1 cellular context compared by ENCODE assay signal in genomic region chr22:37634505-37635002, GRCh38.
TF ChIP-seq lines count a peak whose summit lies in the region.

No MANE protein-coding gene starts in this region.

TF ChIP-seq in HepG2, 621 proteins besides CTCF, POLR2A, EP300 and RAD21 (continued from another document and continues in another):
- peak; percentile 66; the same call in 1 of the 2 replicates for TF ChIP-seq HNF1B (CRISPR knock-in tag; IDR thresholded peaks at IDR 0.05)
- TF ChIP-seq NFYB (CRISPR knock-in tag; IDR thresholded peaks at IDR 0.05), result no peak
- TF ChIP-seq, protein P1, sequence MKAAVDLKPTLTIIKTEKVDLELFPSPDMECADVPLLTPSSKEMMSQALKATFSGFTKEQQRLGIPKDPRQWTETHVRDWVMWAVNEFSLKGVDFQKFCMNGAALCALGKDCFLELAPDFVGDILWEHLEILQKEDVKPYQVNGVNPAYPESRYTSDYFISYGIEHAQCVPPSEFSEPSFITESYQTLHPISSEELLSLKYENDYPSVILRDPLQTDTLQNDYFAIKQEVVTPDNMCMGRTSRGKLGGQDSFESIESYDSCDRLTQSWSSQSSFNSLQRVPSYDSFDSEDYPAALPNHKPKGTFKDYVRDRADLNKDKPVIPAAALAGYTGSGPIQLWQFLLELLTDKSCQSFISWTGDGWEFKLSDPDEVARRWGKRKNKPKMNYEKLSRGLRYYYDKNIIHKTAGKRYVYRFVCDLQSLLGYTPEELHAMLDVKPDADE (CRISPR knock-in tag; IDR thresholded peaks at IDR 0.05), result no peak
- TF ChIP-seq, protein P2, sequence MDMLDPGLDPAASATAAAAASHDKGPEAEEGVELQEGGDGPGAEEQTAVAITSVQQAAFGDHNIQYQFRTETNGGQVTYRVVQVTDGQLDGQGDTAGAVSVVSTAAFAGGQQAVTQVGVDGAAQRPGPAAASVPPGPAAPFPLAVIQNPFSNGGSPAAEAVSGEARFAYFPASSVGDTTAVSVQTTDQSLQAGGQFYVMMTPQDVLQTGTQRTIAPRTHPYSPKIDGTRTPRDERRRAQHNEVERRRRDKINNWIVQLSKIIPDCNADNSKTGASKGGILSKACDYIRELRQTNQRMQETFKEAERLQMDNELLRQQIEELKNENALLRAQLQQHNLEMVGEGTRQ (IDR thresholded peaks at IDR 0.05; ENCODE audit: low read depth, low read length), result no peak
- TF ChIP-seq, protein P2 (CRISPR knock-in tag; IDR thresholded peaks at IDR 0.05; ENCODE audit: borderline replicate concordance), result no peak
- no peak for TF ChIP-seq HOMEZ (CRISPR knock-in tag; IDR thresholded peaks at IDR 0.05; ENCODE audit: low read depth)
- no peak for TF ChIP-seq SETDB1 (CRISPR knock-in tag; IDR thresholded peaks at IDR 0.05; ENCODE audit: borderline replicate concordance)
- TF ChIP-seq ZNF318 (CRISPR knock-in tag; IDR thresholded peaks at IDR 0.05), result no peak
- peak; percentile 23; the same call in 1 of the 2 replicates for TF ChIP-seq HOXA3 (CRISPR knock-in tag; IDR thresholded peaks at IDR 0.05)
- no peak for TF ChIP-seq ZNF609 (CRISPR knock-in tag; IDR thresholded peaks at IDR 0.05; ENCODE audit: borderline replicate concordance)
- no peak for TF ChIP-seq ZNF619 (CRISPR knock-in tag; IDR thresholded peaks at IDR 0.05)
- TF ChIP-seq MED1 (CRISPR knock-in tag; IDR thresholded peaks at IDR 0.05), result no peak
- TF ChIP-seq, protein P3, sequence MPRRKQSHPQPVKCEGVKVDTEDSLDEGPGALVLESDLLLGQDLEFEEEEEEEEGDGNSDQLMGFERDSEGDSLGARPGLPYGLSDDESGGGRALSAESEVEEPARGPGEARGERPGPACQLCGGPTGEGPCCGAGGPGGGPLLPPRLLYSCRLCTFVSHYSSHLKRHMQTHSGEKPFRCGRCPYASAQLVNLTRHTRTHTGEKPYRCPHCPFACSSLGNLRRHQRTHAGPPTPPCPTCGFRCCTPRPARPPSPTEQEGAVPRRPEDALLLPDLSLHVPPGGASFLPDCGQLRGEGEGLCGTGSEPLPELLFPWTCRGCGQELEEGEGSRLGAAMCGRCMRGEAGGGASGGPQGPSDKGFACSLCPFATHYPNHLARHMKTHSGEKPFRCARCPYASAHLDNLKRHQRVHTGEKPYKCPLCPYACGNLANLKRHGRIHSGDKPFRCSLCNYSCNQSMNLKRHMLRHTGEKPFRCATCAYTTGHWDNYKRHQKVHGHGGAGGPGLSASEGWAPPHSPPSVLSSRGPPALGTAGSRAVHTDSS (CRISPR knock-in tag; conservative IDR thresholded peaks at IDR 0.05), result no peak
- TF ChIP-seq CREB1 (IDR thresholded peaks at IDR 0.05), result no peak
- TF ChIP-seq CREB1 (CRISPR knock-in tag; IDR thresholded peaks at IDR 0.05), result no peak
- no peak for TF ChIP-seq KLF16 (CRISPR knock-in tag; IDR thresholded peaks at IDR 0.05)
- TF ChIP-seq NFKBIZ (CRISPR knock-in tag; IDR thresholded peaks at IDR 0.05), result no peak
- TF ChIP-seq SNAPC2 (CRISPR knock-in tag; IDR thresholded peaks at IDR 0.05), result no peak
- no peak for TF ChIP-seq ZBTB8A (CRISPR knock-in tag; IDR thresholded peaks at IDR 0.05; ENCODE audit: borderline replicate concordance, low read depth)
- TF ChIP-seq ZMYM2 (CRISPR knock-in tag; IDR thresholded peaks at IDR 0.05), result no peak
- peak; percentile 8 for TF ChIP-seq RBM22 (optimal IDR thresholded peaks at IDR 0.05; ENCODE audit: low read length)
- no peak for TF ChIP-seq ZNF605 (CRISPR knock-in tag; IDR thresholded peaks at IDR 0.05)
- no peak for TF ChIP-seq ZNF253 (CRISPR knock-in tag; IDR thresholded peaks at IDR 0.05; ENCODE audit: borderline replicate concordance)
- TF ChIP-seq, protein P4, sequence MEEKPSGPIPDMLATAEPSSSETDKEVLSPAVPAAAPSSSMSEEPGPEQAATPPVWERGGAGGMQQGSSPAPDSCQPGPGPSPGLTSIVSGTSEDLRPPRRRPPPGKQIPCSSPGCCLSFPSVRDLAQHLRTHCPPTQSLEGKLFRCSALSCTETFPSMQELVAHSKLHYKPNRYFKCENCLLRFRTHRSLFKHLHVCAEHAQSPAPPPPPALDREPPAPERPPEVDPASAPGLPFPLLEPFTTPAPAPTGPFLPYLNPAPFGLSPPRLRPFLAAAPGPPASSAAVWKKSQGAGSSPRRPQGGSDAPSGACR (CRISPR knock-in tag; IDR thresholded peaks at IDR 0.05), result no peak
- no peak for TF ChIP-seq HMGA1 (CRISPR knock-in tag; conservative IDR thresholded peaks at IDR 0.05)
- TF ChIP-seq MYC (CRISPR knock-in tag; IDR thresholded peaks at IDR 0.05; ENCODE audit: borderline replicate concordance), result peak; percentile 44; the same call in 1 of the 2 replicates
- TF ChIP-seq SYNCRIP (IDR thresholded peaks at IDR 0.05; ENCODE audit: insufficient read depth, low read depth, low read length), result no peak
- TF ChIP-seq FOSL1 (CRISPR knock-in tag; IDR thresholded peaks at IDR 0.05; ENCODE audit: borderline replicate concordance), result no peak
- no peak for TF ChIP-seq ZNF33A (CRISPR knock-in tag; IDR thresholded peaks at IDR 0.05; ENCODE audit: borderline replicate concordance)
- TF ChIP-seq CREBL2 (CRISPR knock-in tag; IDR thresholded peaks at IDR 0.05; ENCODE audit: borderline replicate concordance), result no peak
- TF ChIP-seq ZFY (CRISPR knock-in tag; IDR thresholded peaks at IDR 0.05), result no peak
- no peak for TF ChIP-seq TGIF2 (CRISPR knock-in tag; IDR thresholded peaks at IDR 0.05)
- peak; percentile 36; the same call in 1 of the 2 replicates for TF ChIP-seq ZNF280B (CRISPR knock-in tag; IDR thresholded peaks at IDR 0.05; ENCODE audit: borderline replicate concordance)
